24 cellular contexts compared by ENCODE assay signal in the genomic region with DNA sequence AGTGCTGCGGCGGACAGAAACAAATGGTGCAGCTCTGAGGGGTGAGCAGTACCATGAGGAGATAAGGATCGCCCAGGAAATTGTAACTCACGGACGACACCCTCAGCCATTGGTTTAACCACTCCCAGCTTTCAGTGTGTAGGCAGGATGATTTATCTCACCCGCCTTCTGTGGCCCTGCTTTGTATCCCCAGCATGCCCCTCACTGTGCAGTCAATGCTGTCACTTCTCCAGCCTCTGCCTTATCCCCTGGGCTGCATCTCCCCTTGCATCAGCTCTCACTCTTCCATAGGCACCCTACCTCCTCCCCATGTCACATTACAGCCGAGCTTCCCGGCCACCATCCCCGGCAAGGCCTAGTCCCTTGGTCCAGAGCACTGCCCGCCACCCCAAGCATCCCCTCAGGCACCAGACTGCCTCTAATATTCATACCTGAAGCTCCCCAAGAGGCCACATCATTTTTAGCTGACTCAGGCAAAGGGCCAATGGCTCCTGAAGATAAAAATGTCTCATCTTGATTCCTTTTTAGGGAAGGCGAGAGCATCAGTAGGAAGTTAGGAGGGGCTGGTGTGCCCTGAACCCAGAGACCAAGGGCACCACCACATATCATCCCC.
DNase-seq lines count a peak whose midpoint lies in the region; ATAC-seq, FAIRE-seq and TF ChIP-seq lines count a peak whose summit lies in the region.
"Had no signal": no experiment of that assay in that cellular context is flagged by ENCODE, and none has a peak within 500 bp of the region (broad histone marks: within the 10 kb centered on the region; RNA-seq: fewer than 3 reads in every experiment).

No MANE protein-coding gene starts in this region.

- no peaks in the 10 kb centered on the region for H3K27me3 ChIP-seq in WERI-Rb-1 (ENCODE audit: insufficient read depth, low read depth, severe bottlenecking)
- H3K27me3 ChIP-seq in heart left ventricle = no peaks in the 10 kb centered on the region
- H3K27me3 ChIP-seq: gastrocnemius medialis, spleen had no signal

- peak overlapping the region; percentile 44 for H3K27ac Mint-ChIP-seq in activated naive CD8-positive, alpha-beta T cell treated with anti-CD3 and anti-CD28 coated beads for 36 hours
- no peak overlapping the region for H3K27ac Mint-ChIP-seq in activated naive CD8-positive, alpha-beta T cell treated with anti-CD3 and anti-CD28 coated beads, Interleukin-2, amount 50 U/mL, for 24 hours
- H3K27ac Mint-ChIP-seq in activated CD8-positive, alpha-beta T cell treated with anti-CD3 and anti-CD28 coated beads for 36 hours = no peak overlapping the region

- peaks cover 0 to 9% (median 0%) of the 10 kb centered on the region in 12 donors for H3K4me1 ChIP-seq in heart left ventricle
- H3K4me1 ChIP-seq: esophagus muscularis mucosa, gastrocnemius medialis had no signal

- CTCF ChIA-PET in activated CD8-positive, alpha-beta T cell treated with anti-CD3 and anti-CD28 coated beads for 36 hours (lab: Charles Lee) = interaction anchor here (1.1 kb wide), 1 partner anchor 124 kb away, joined by 3 read pairs; no protein-coding TSS in a partner anchor

- peaks cover 5% of the 10 kb centered on the region for H3K9me3 ChIP-seq in WERI-Rb-1 (ENCODE audit: severe bottlenecking)
- H3K9me3 ChIP-seq in heart left ventricle = peaks cover 0 to 35% (median 15%) of the 10 kb centered on the region in 12 donors

- TF ChIP-seq POLR2A in heart left ventricle (IDR thresholded peaks at IDR 0.05) = no peak

- H3K4me3 ChIP-seq in WERI-Rb-1 (ENCODE audit: low read depth, low read length) (no peak overlapping the region), heart left ventricle (no peak overlapping the region)
- H3K4me3 ChIP-seq: esophagus muscularis mucosa, gastrocnemius medialis, spleen had no signal

- H3K36me3 ChIP-seq in WERI-Rb-1 = no peaks in the 10 kb centered on the region
- H3K36me3 ChIP-seq in heart left ventricle = no peaks in the 10 kb centered on the region
- H3K36me3 ChIP-seq: esophagus muscularis mucosa, gastrocnemius medialis had no signal

- peaks cover 55% of the 10 kb centered on the region for H3K36me3 Mint-ChIP-seq in activated naive CD8-positive, alpha-beta T cell treated with anti-CD3 and anti-CD28 coated beads for 36 hours
- H3K36me3 Mint-ChIP-seq in activated naive CD8-positive, alpha-beta T cell treated with anti-CD3 and anti-CD28 coated beads, Interleukin-2, amount 50 U/mL, for 24 hours (ENCODE audit: low read depth) = peaks cover 35% of the 10 kb centered on the region
- peaks cover 44% of the 10 kb centered on the region for H3K36me3 Mint-ChIP-seq in activated CD8-positive, alpha-beta T cell treated with anti-CD3 and anti-CD28 coated beads for 36 hours (ENCODE audit: low read depth)
- H3K36me3 Mint-ChIP-seq: brain had no signal

- intact Hi-C loops in activated CD8-positive, alpha-beta T cell treated with anti-CD3 and anti-CD28 coated beads for 36 hours (cut with micrococcal nuclease) = no loop called here
- intact Hi-C loops in heart left ventricle (cut with DNase I) = loop anchor here in 1 of 10 donors (2.0 kb wide), 1 partner anchor 54 kb away; no protein-coding TSS in a partner anchor

- peaks cover 29% of the 10 kb centered on the region for H3K4me1 Mint-ChIP-seq in activated naive CD8-positive, alpha-beta T cell treated with anti-CD3 and anti-CD28 coated beads for 36 hours
- peaks cover 38% of the 10 kb centered on the region for H3K4me1 Mint-ChIP-seq in activated naive CD8-positive, alpha-beta T cell treated with anti-CD3 and anti-CD28 coated beads, Interleukin-2, amount 50 U/mL, for 24 hours
- H3K4me1 Mint-ChIP-seq in activated CD8-positive, alpha-beta T cell treated with anti-CD3 and anti-CD28 coated beads for 36 hours (ENCODE audit: low read depth) = peaks cover 47% of the 10 kb centered on the region
- H3K4me1 Mint-ChIP-seq: brain had no signal

- no peak overlapping the region for H3K4me3 Mint-ChIP-seq in activated naive CD8-positive, alpha-beta T cell treated with anti-CD3 and anti-CD28 coated beads for 36 hours
- no peak overlapping the region for H3K4me3 Mint-ChIP-seq in activated naive CD8-positive, alpha-beta T cell treated with anti-CD3 and anti-CD28 coated beads, Interleukin-2, amount 50 U/mL, for 24 hours
- no peak overlapping the region for H3K4me3 Mint-ChIP-seq in activated CD8-positive, alpha-beta T cell treated with anti-CD3 and anti-CD28 coated beads for 36 hours
- H3K4me3 Mint-ChIP-seq: CD4-positive, alpha-beta T cell; T-cell had no signal

- 78 to 86% (median 84%) methylated on average over 11 of the region's 11 CpGs for WGBS in heart left ventricle, 4 donors

- POLR2A ChIA-PET in activated CD8-positive, alpha-beta T cell treated with anti-CD3 and anti-CD28 coated beads for 36 hours (lab: Charles Lee) = interaction anchor here (0.6 to 3.6 kb wide), 5 partner anchors 10 to 120 kb away, joined by 3 to 19 read pairs (median 4); no protein-coding TSS in a partner anchor

- no peak for DNase-seq in activated naive CD8-positive, alpha-beta T cell treated with anti-CD3 and anti-CD28 coated beads for 36 hours
- DNase-seq in activated naive CD8-positive, alpha-beta T cell treated with anti-CD3 and anti-CD28 coated beads, Interleukin-2, amount 50 U/mL, for 24 hours = no peak
- no peak for DNase-seq in activated CD8-positive, alpha-beta T cell treated with anti-CD3 and anti-CD28 coated beads for 36 hours
- DNase-seq in mesenteric fat pad (ENCODE audit: low spot score) (peak; percentile 57), urothelium cell line (ENCODE audit: low spot score) (no peak), WERI-Rb-1 (no peak), heart left ventricle (no peak)
- DNase-seq: activated CD4-positive, alpha-beta T cell treated with anti-CD3 and anti-CD28 coated beads, Interleukin-2, amount 50 U/mL, for 1 hour; gastrocnemius medialis; mammary epithelial cell; NCI-H2107; NK-92 treated with Interleukin-12 subunit alpha and Interleukin-12 subunit beta, amount 100 ng/mL, for 24 hours; SIG-M5; spleen; stimulated activated CD4-positive, alpha-beta T cell treated with anti-CD3 and anti-CD28 coated beads, Interleukin-4, amount 100 ng/mL, for 24 hours had no signal

- ATAC-seq in activated naive CD8-positive, alpha-beta T cell treated with anti-CD3 and anti-CD28 coated beads, Interleukin-2, amount 50 U/mL, for 24 hours = no peak
- ATAC-seq in activated CD8-positive, alpha-beta T cell treated with anti-CD3 and anti-CD28 coated beads for 36 hours = peak; percentile 12
- ATAC-seq in heart left ventricle = no peak
- ATAC-seq: gastrocnemius medialis, T-cell had no signal

- peaks cover 24% of the 10 kb centered on the region for H3K9me3 Mint-ChIP-seq in activated naive CD8-positive, alpha-beta T cell treated with anti-CD3 and anti-CD28 coated beads for 36 hours
- H3K9me3 Mint-ChIP-seq in activated naive CD8-positive, alpha-beta T cell treated with anti-CD3 and anti-CD28 coated beads, Interleukin-2, amount 50 U/mL, for 24 hours = peaks cover 14% of the 10 kb centered on the region
- peaks cover 26% of the 10 kb centered on the region for H3K9me3 Mint-ChIP-seq in activated CD8-positive, alpha-beta T cell treated with anti-CD3 and anti-CD28 coated beads for 36 hours

- H3K27ac ChIP-seq in WERI-Rb-1 (no peak overlapping the region), heart left ventricle (no peak overlapping the region)
- H3K27ac ChIP-seq: esophagus muscularis mucosa, gastrocnemius medialis, HL-60, spleen had no signal

- no peak for TF ChIP-seq CTCF in activated CD8-positive, alpha-beta T cell treated with anti-CD3 and anti-CD28 coated beads for 36 hours (IDR thresholded peaks at IDR 0.05)
- TF ChIP-seq CTCF in WERI-Rb-1 (IDR thresholded peaks at IDR 0.05; ENCODE audit: low read depth, low read length) (no peak), heart left ventricle (IDR thresholded peaks at IDR 0.05) (no peak)

- H3K27me3 Mint-ChIP-seq in activated naive CD8-positive, alpha-beta T cell treated with anti-CD3 and anti-CD28 coated beads for 36 hours = no peaks in the 10 kb centered on the region
- no peaks in the 10 kb centered on the region for H3K27me3 Mint-ChIP-seq in activated naive CD8-positive, alpha-beta T cell treated with anti-CD3 and anti-CD28 coated beads, Interleukin-2, amount 50 U/mL, for 24 hours
- no peaks in the 10 kb centered on the region for H3K27me3 Mint-ChIP-seq in activated CD8-positive, alpha-beta T cell treated with anti-CD3 and anti-CD28 coated beads for 36 hours
- H3K27me3 Mint-ChIP-seq: CD4-positive, alpha-beta T cell; T-cell had no signal

- peak; percentile 80 for FAIRE-seq in urothelium cell line (lab: Jason Lieb, UNC)
- FAIRE-seq: G401.6, H54, keratinocyte, TTC549 had no signal
